In the genomic region with DNA sequence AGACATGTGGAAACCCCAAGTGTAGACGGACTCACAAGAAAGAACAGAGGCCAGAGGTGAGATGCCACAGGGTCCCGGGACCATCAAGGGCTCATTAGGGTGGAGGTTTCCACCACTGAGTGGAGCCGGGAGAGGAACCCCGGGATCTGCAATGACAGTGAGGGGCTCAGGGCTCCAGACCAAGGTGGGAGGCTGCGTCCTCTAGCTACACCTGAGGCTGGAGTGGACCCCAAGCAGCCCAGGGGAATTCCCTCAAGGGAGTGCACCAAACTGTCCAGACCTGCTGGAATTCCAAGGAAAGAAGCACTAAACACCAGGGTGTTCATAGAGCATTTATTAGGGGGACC, we compare ENCODE assay signal across 15 cellular contexts. TPM values are rescaled to one million over a fixed set of nuclear protein-coding genes. Genes with fewer than 3 reads are reported as not detected.
DNase-seq lines count a peak whose midpoint lies in the region; ATAC-seq and TF ChIP-seq lines count a peak whose summit lies in the region.
"Not testable (repeated sequence)": the region's sequence is repeated elsewhere in the genome, so short reads cannot be mapped to it uniquely, and the experiment has no call there.
"Had no signal": no experiment of that assay in that cellular context is flagged by ENCODE, and none has a peak within 500 bp of the region (broad histone marks: within the 10 kb centered on the region; RNA-seq: fewer than 3 reads in every experiment).

No MANE protein-coding gene starts in this region.

- H3K4me1 ChIP-seq in BLaER1 (peaks cover 93% of the 10 kb centered on the region), spleen (peaks cover 5 to 85% (median 53%) of the 10 kb centered on the region in 6 donors)
- H3K4me1 ChIP-seq in osteoblast (ENCODE audit: insufficient read depth, low read length), result not testable (repeated sequence)

- ATAC-seq in activated B cell treated with CpG ODN at 0.5 μM for 24 hours (ENCODE audit: low read depth), result not testable (repeated sequence)

- H3K4me3 ChIP-seq in BLaER1 (peak overlapping the region; percentile 62; the same call in 1 of the 2 replicates), spleen (peak overlapping the region in 1 of 8 donors; percentile 2)
- H3K4me3 ChIP-seq in osteoblast (ENCODE audit: insufficient read depth, low read length), result not testable (repeated sequence)

- H3K9ac ChIP-seq in BLaER1, result peak overlapping the region; percentile 86; the same call in 1 of the 2 replicates

- intact Hi-C loops in activated B cell treated with CpG ODN at 0.5 μM for 24 hours (cut with micrococcal nuclease), result loop anchor here (2.0 to 5.0 kb wide), 2 partner anchors 15 to 36 kb away; no protein-coding TSS in a partner anchor
- intact Hi-C loops in dendritic cell treated with granulocyte-macrophage colony-stimulating factor and Interleukin-4, amounts not matched to agents 40 ng/mL and 50 ng/mL, for 4 days (cut with micrococcal nuclease), result loop anchor here (5.0 kb wide), 1 partner anchor 36 kb away; no protein-coding TSS in a partner anchor
- intact Hi-C loops in spleen (cut with DNase I; ENCODE audit: low total_unique reads), result not testable (repeated sequence)

- H3K4me2 ChIP-seq in BLaER1, result peak overlapping the region; percentile 80
- not testable (repeated sequence) for H3K4me2 ChIP-seq in osteoblast (ENCODE audit: insufficient read depth, low read length)

- POLR2A ChIA-PET in activated B cell treated with CpG ODN at 0.5 μM for 24 hours (lab: Charles Lee), result interaction anchor here (1.7 kb wide), 1 partner anchor 64 kb away, joined by 6 read pairs; no protein-coding TSS in a partner anchor

- H3K27me3 Mint-ChIP-seq in activated B cell treated with CpG ODN at 0.5 μM for 24 hours; dendritic cell treated with granulocyte-macrophage colony-stimulating factor and Interleukin-4, amounts not matched to agents 40 ng/mL and 50 ng/mL, for 4 days: not testable (repeated sequence)

- peaks cover 73% of the 10 kb centered on the region for H3K4me1 Mint-ChIP-seq in activated B cell treated with CpG ODN at 0.5 μM for 24 hours
- H3K4me1 Mint-ChIP-seq in dendritic cell treated with granulocyte-macrophage colony-stimulating factor and Interleukin-4, amounts not matched to agents 40 ng/mL and 50 ng/mL, for 4 days (ENCODE audit: low read depth), result peaks cover 100% of the 10 kb centered on the region

- not testable (repeated sequence) for H3K27ac Mint-ChIP-seq in activated B cell treated with CpG ODN at 0.5 μM for 24 hours
- peak overlapping the region; percentile 90 for H3K27ac Mint-ChIP-seq in dendritic cell treated with granulocyte-macrophage colony-stimulating factor and Interleukin-4, amounts not matched to agents 40 ng/mL and 50 ng/mL, for 4 days

- H3K9me3 Mint-ChIP-seq in activated B cell treated with CpG ODN at 0.5 μM for 24 hours; dendritic cell treated with granulocyte-macrophage colony-stimulating factor and Interleukin-4, amounts not matched to agents 40 ng/mL and 50 ng/mL, for 4 days: not testable (repeated sequence)

- not testable (repeated sequence) for DNase-seq in activated B cell treated with CpG ODN at 0.5 μM for 24 hours, spleen
- DNase-seq in mesenteric fat pad (ENCODE audit: low spot score) (peak; percentile 41), osteoblast (ENCODE audit: insufficient read length, low spot score, missing footprints) (peak; percentile 9)

- peak overlapping the region; percentile 79 for H3K4me3 Mint-ChIP-seq in activated B cell treated with CpG ODN at 0.5 μM for 24 hours
- peak overlapping the region; percentile 98 for H3K4me3 Mint-ChIP-seq in dendritic cell treated with granulocyte-macrophage colony-stimulating factor and Interleukin-4, amounts not matched to agents 40 ng/mL and 50 ng/mL, for 4 days

- not testable (repeated sequence) for TF ChIP-seq CTCF in activated B cell treated with CpG ODN at 0.5 μM for 24 hours (IDR thresholded peaks at IDR 0.05); osteoblast (IDR thresholded peaks at IDR 0.05; ENCODE audit: extremely low read depth, low read depth, low read length); spleen (IDR thresholded peaks at IDR 0.05 in 8 of 11, conservative IDR thresholded peaks at IDR 0.05 in 3 of 11)

- CTCF ChIA-PET in activated B cell treated with CpG ODN at 0.5 μM for 24 hours (lab: Charles Lee), result interaction anchor here (8.1 kb wide), 1 partner anchor 15 kb away, joined by 40 read pairs; no protein-coding TSS in a partner anchor

- not testable (repeated sequence) for H3K79me2 ChIP-seq in osteoblast (ENCODE audit: insufficient read depth, low read length)

- H3K27me3 ChIP-seq in BLaER1; osteoblast (ENCODE audit: insufficient read depth, low read length): not testable (repeated sequence)
- H3K27me3 ChIP-seq in spleen (replicated peaks in 1 of 7), result peaks cover 0 to 63% (median 3%) of the 10 kb centered on the region in 7 donors

- not testable (repeated sequence) for H3K9me3 ChIP-seq in BLaER1; osteoblast (ENCODE audit: low read depth, low read length); spleen

- TF ChIP-seq POLR2A in spleen (IDR thresholded peaks at IDR 0.05), result not testable (repeated sequence)

- H3K27ac ChIP-seq in BLaER1 (peak overlapping the region; percentile 99), spleen (peak overlapping the region in 6 of 8 donors; percentile 83 to 96 (median 89))
- not testable (repeated sequence) for H3K27ac ChIP-seq in osteoblast (ENCODE audit: low read depth, low read length)

- H4K20me1 ChIP-seq in BLaER1; osteoblast (ENCODE audit: insufficient read depth, low read length): not testable (repeated sequence)

- not testable (repeated sequence) for H3K36me3 ChIP-seq in BLaER1; osteoblast (ENCODE audit: insufficient read depth, low read length)
- peaks cover 0 to 29% (median 0%) of the 10 kb centered on the region in 6 donors for H3K36me3 ChIP-seq in spleen

- not testable (repeated sequence) for H3K36me3 Mint-ChIP-seq in activated B cell treated with CpG ODN at 0.5 μM for 24 hours (ENCODE audit: low read depth)
- H3K36me3 Mint-ChIP-seq in dendritic cell treated with granulocyte-macrophage colony-stimulating factor and Interleukin-4, amounts not matched to agents 40 ng/mL and 50 ng/mL, for 4 days (ENCODE audit: low read depth), result peaks cover 44% of the 10 kb centered on the region

- H2AFZ ChIP-seq in osteoblast (ENCODE audit: low read length), result not testable (repeated sequence)

- 68 to 88% (median 77%) methylated on average over 5 of the region's 5 CpGs for WGBS in spleen, 5 donors

RNA-seq across cellular contexts. Expression of gene LILRB2, which starts 0.8 kb away (rescaled TPM):
- total RNA-seq in activated B cell treated with CpG ODN at 0.5 μM for 24 hours (7.6 and 7.9 TPM in 2 replicates), mesenteric fat pad (14.4 TPM), osteoblast (not detected in 2 replicates), spleen (100 to 1,000 TPM in 3 of 7 donors, 10 to 100 TPM in 4; 52.9 to 209 (median 94.5) TPM)
- 10 to 100 TPM; 10.2 to 26.0 (median 23.8) TPM for polyA plus RNA-seq in spleen
- total RNA-seq: Calu3, Daoy, G401, GM23338, H4, H9 had no signal
- polyA plus RNA-seq: A549; BJ; CD4-positive, alpha-beta memory T cell; GM23338 had no signal

RNA-seq across cellular contexts. Expression of gene LILRB5, which starts 24.6 kb away (rescaled TPM):
- total RNA-seq in activated B cell treated with CpG ODN at 0.5 μM for 24 hours, result 0.24 and 0.38 TPM in 2 replicates
- total RNA-seq in mesenteric fat pad, result 69.4 TPM
- total RNA-seq in osteoblast, result not detected in 2 replicates
- total RNA-seq in spleen, result 100 to 1,000 TPM in 1 of 7 donors, 10 to 100 TPM in 6; 38.9 to 112 (median 79.6) TPM
- polyA plus RNA-seq in spleen, result 10 to 100 TPM in 2 of 3 donors, 1 to 10 TPM in 1; 3.8 to 41.2 (median 23.9) TPM
- total RNA-seq: Calu3, Daoy, G401, GM23338, H4 had no signal
- polyA plus RNA-seq: A549; BJ; CD4-positive, alpha-beta memory T cell; GM23338 had no signal

RNA-seq across cellular contexts. Expression of gene LILRA5, which starts 31.3 kb away (rescaled TPM):
- total RNA-seq in activated B cell treated with CpG ODN at 0.5 μM for 24 hours (1.3 and 1.9 TPM in 2 replicates), mesenteric fat pad (23.0 TPM), osteoblast (0.36 TPM in 1 of 2 replicates, not detected in the other), spleen (100 to 1,000 TPM in 2 of 7 donors, 10 to 100 TPM in 5; 43.3 to 262 (median 79.9) TPM)
- polyA plus RNA-seq in spleen, result 10 to 100 TPM; 16.3 to 53.6 (median 34.5) TPM
- total RNA-seq: Calu3, Daoy, G401, GM23338, H4, H9 had no signal
- polyA plus RNA-seq: A549; BJ; CD4-positive, alpha-beta memory T cell; GM23338 had no signal

RNA-seq across cellular contexts. Expression of gene LILRA6, which starts 39.1 kb away (rescaled TPM):
- total RNA-seq in activated B cell treated with CpG ODN at 0.5 μM for 24 hours, result not detected in 2 replicates
- 26.5 TPM for total RNA-seq in mesenteric fat pad
- total RNA-seq in osteoblast, result not detected in 2 replicates
- 10 to 100 TPM; 21.5 to 77.5 (median 38.3) TPM for total RNA-seq in spleen
- 1 to 10 TPM; 1.2 to 8.2 (median 6.7) TPM for polyA plus RNA-seq in spleen
- total RNA-seq: Calu3, Daoy, G401, GM23338, H4, H9 had no signal
- polyA plus RNA-seq: A549, BJ, GM23338 had no signal

RNA-seq across cellular contexts. Expression of gene LILRA4, which starts 57.3 kb away (rescaled TPM):
- 26.3 and 26.6 TPM in 2 replicates for total RNA-seq in activated B cell treated with CpG ODN at 0.5 μM for 24 hours
- total RNA-seq in mesenteric fat pad, result 1.0 TPM
- total RNA-seq in osteoblast, result not detected in 2 replicates
- total RNA-seq in spleen, result 10 to 100 TPM; 11.5 to 61.1 (median 17.5) TPM
- polyA plus RNA-seq in spleen, result 10 to 100 TPM; 32.1 to 80.9 (median 39.8) TPM
- total RNA-seq: Calu3; CD4-positive, alpha-beta memory T cell; Daoy; G401; GM23338; H4; H9 had no signal
- polyA plus RNA-seq: A549, BJ, GM23338 had no signal

Comparison
In these comparisons a context has a peak if more than half of its experiments do, and no peak if none do; other contexts are left out.
1. RNA of gene LILRB5, which starts 24.6 kb away (total RNA-seq): 38.9 to 112 TPM in spleen and 69.4 TPM in mesenteric fat pad (single experiment); 0.24 to 0.38 TPM in activated B cell treated with CpG ODN at 0.5 μM for 24 hours and not detected in osteoblast; every median in the first group is over 10 times any median in the second.